ENCODE assay signal across 8 cellular contexts in genomic region chr2:126527836-126528490, GRCh38.
DNase-seq lines count a peak whose midpoint lies in the region; ATAC-seq and TF ChIP-seq lines count a peak whose summit lies in the region.

No MANE protein-coding gene starts in this region.

- no peak overlapping the region for H3K27ac ChIP-seq in OCI-LY7 (ENCODE audit: low read depth, low read length, poor library complexity, severe bottlenecking)

- H3K4me1 ChIP-seq in OCI-LY7 (ENCODE audit: insufficient read depth, low read length, poor library complexity, severe bottlenecking) = no peaks in the 10 kb centered on the region

- no peaks in the 10 kb centered on the region for H3K9me3 Mint-ChIP-seq in activated T-helper 17 cell treated with anti-CD3 and anti-CD28 coated beads, Interleukin-2, amount 50 U/mL, for 72 hours

- no peak overlapping the region for H2AFZ ChIP-seq in OCI-LY7 (ENCODE audit: low read length)

- no peak overlapping the region for H3K4me3 ChIP-seq in OCI-LY7 (ENCODE audit: low read depth, low read length, poor library complexity, severe bottlenecking)

- no peaks in the 10 kb centered on the region for H3K79me2 ChIP-seq in OCI-LY7 (ENCODE audit: insufficient read depth, low read depth, low read length)

- no TSS peak for BruUV-seq in OCI-LY7 (replicated peaks; lab: Mats Ljungman, UMichigan)

- intact Hi-C loops in OCI-LY7 (cut with micrococcal nuclease; ENCODE audit: unreplicated experiment) (loop anchor here (1.0 kb wide), 2 partner anchors 221 to 249 kb away; no protein-coding TSS in a partner anchor), Right ventricle myocardium superior (cut with DNase I) (loop anchor here (2.0 kb wide), 1 partner anchor 249 kb away; no protein-coding TSS in a partner anchor)

- H3K4me1 Mint-ChIP-seq in activated T-helper 17 cell treated with anti-CD3 and anti-CD28 coated beads, Interleukin-2, amount 50 U/mL, for 72 hours = no peaks in the 10 kb centered on the region

- no peak overlapping the region for H3K27ac Mint-ChIP-seq in activated T-helper 17 cell treated with anti-CD3 and anti-CD28 coated beads, Interleukin-2, amount 50 U/mL, for 72 hours

- in situ Hi-C loops in ACHN (cut with HindIII; ENCODE audit: low pct_ligation_motif_present, low pct_unique_long_range_greater_than_20kb, low sequenced_read_pairs) = no loop called here
- in situ Hi-C loops in GM13977 (cut with MboI; ENCODE audit: low pct_unique_long_range_greater_than_20kb, low sequenced_read_pairs, unreplicated experiment) = loop anchor here (10.0 kb wide), 1 partner anchor 247 kb away; no protein-coding TSS in a partner anchor

- H3K4me2 ChIP-seq in OCI-LY7 (ENCODE audit: low read length) = no peak overlapping the region

- POLR2A ChIA-PET in OCI-LY7 (lab: Charles Lee) = interaction anchor here (0.6 to 0.7 kb wide), 2 partner anchors 60 to 249 kb away, joined by 3 to 4 read pairs; no protein-coding TSS in a partner anchor

- ATAC-seq in HG02981 (IDR thresholded peaks at IDR 0.05; ENCODE audit: unreplicated experiment) = peak; percentile 60
- peak; percentile 76 for ATAC-seq in activated T-helper 17 cell treated with anti-CD3 and anti-CD28 coated beads, Interleukin-2, amount 50 U/mL, for 72 hours (replicated peaks)
- peak; percentile 78 for ATAC-seq in Right ventricle myocardium superior (ENCODE audit: poor library complexity)

- H3K4me3 Mint-ChIP-seq in activated T-helper 17 cell treated with anti-CD3 and anti-CD28 coated beads, Interleukin-2, amount 50 U/mL, for 72 hours = no peak overlapping the region

- peaks cover 1% of the 10 kb centered on the region for H3K27me3 Mint-ChIP-seq in activated T-helper 17 cell treated with anti-CD3 and anti-CD28 coated beads, Interleukin-2, amount 50 U/mL, for 72 hours

- no peaks in the 10 kb centered on the region for H3K9me2 ChIP-seq in OCI-LY7 (ENCODE audit: insufficient read depth, low read length)

- TF ChIP-seq CTCF in GM13977 (IDR thresholded peaks at IDR 0.05; ENCODE audit: extremely low read depth, insufficient read depth, missing control alignments) = peak; percentile 72
- TF ChIP-seq CTCF in OCI-LY7 (conservative IDR thresholded peaks at IDR 0.05; ENCODE audit: low read length) = peak; percentile 84

- no peaks in the 10 kb centered on the region for H3K36me3 Mint-ChIP-seq in activated T-helper 17 cell treated with anti-CD3 and anti-CD28 coated beads, Interleukin-2, amount 50 U/mL, for 72 hours (ENCODE audit: low read depth)

- DNase-seq in ACHN (peak; percentile 57), GM13977 (ENCODE audit: low spot score) (peak; percentile 55), OCI-LY7 (ENCODE audit: low spot score) (peak; percentile 65), Right ventricle myocardium superior (peak; percentile 72), NCI-H446 treated with DMSO at 0.1 percent for 48 hours (lab: John Stamatoyannopoulos, UW) (no peak)
- DNase-seq in stimulated activated CD4-positive, alpha-beta T cell treated with anti-CD3 and anti-CD28 coated beads, Interleukin-12 subunit alpha, Interleukin-12 subunit beta, amount 100 ng/mL, for 4 hours = peak; percentile 57

- CTCF ChIA-PET in OCI-LY7 (lab: Charles Lee; ENCODE audit: unreplicated experiment) = interaction anchor here (1.3 kb wide), 1 partner anchor 251 kb away, joined by 3 read pairs; no protein-coding TSS in a partner anchor

- no peaks in the 10 kb centered on the region for H3K36me3 ChIP-seq in OCI-LY7 (ENCODE audit: insufficient read depth, low read length)

- no peaks in the 10 kb centered on the region for H4K20me1 ChIP-seq in OCI-LY7 (ENCODE audit: insufficient read depth, low read length)

- no peaks in the 10 kb centered on the region for H3K9me3 ChIP-seq in OCI-LY7 (ENCODE audit: low read length)
